ENCODE assay signal across 9 cellular contexts in genomic region chr7:8133955-8134733, GRCh38.
DNase-seq lines count a peak whose midpoint lies in the region; ATAC-seq and TF ChIP-seq lines count a peak whose summit lies in the region.
"Had no signal": no experiment of that assay in that cellular context is flagged by ENCODE, and none has a peak within 500 bp of the region (broad histone marks: within the 10 kb centered on the region; RNA-seq: fewer than 3 reads in every experiment).

No MANE protein-coding gene starts in this region.

- peaks cover 3% of the 10 kb centered on the region for H3K27me3 Mint-ChIP-seq in nephron progenitor cell (ENCODE audit: low read depth, poor library complexity)

- ATAC-seq in GM19035 (IDR thresholded peaks at IDR 0.05; ENCODE audit: unreplicated experiment) (peak; percentile 75), HG02763 (IDR thresholded peaks at IDR 0.05; ENCODE audit: unreplicated experiment) (peak; percentile 67), sciatic nerve (no peak)

- H3K36me3 Mint-ChIP-seq in nephron progenitor cell (ENCODE audit: low read depth) = no peaks in the 10 kb centered on the region

- H3K4me1 ChIP-seq in Peyer's patch = peaks cover 0 to 10% (median 0%) of the 10 kb centered on the region in 4 donors

- TF ChIP-seq CTCF in Peyer's patch (IDR thresholded peaks at IDR 0.05) (no peak), nephron progenitor cell (IDR thresholded peaks at IDR 0.05) (no peak)

- peaks cover 33% of the 10 kb centered on the region for H3K4me1 Mint-ChIP-seq in nephron progenitor cell

- H3K4me3 Mint-ChIP-seq in nephron progenitor cell = no peak overlapping the region

- DNase-seq in Peyer's patch = no peak
- no peak for DNase-seq in nephron progenitor cell
- DNase-seq in DMS53 (lab: John Stamatoyannopoulos, UW) = no peak
- DNase-seq in stimulated activated naive CD4-positive, alpha-beta T cell treated with Interleukin-2 at 50 U/mL for 16 hours (lab: John Stamatoyannopoulos, UW) = no peak
- no peak for DNase-seq in 8988T
- no peak for DNase-seq in sciatic nerve (ENCODE audit: low spot score)
- DNase-seq: activated CD8-positive, alpha-beta memory T cell treated with anti-CD3 and anti-CD28 coated beads, Interleukin-2, amount 50 U/mL, for 4 hours had no signal

- no peaks in the 10 kb centered on the region for H3K27me3 ChIP-seq in Peyer's patch

- peak overlapping the region; percentile 10 for H3K27ac Mint-ChIP-seq in nephron progenitor cell

- TF ChIP-seq POLR2A in Peyer's patch (IDR thresholded peaks at IDR 0.05) = no peak

- no peak overlapping the region for H3K4me3 ChIP-seq in Peyer's patch

- no peaks in the 10 kb centered on the region for H3K36me3 ChIP-seq in Peyer's patch

- H3K27ac ChIP-seq in Peyer's patch = peak overlapping the region; percentile 41 to 67 (median 48)

- H3K9me3 ChIP-seq in Peyer's patch = no peaks in the 10 kb centered on the region

- intact Hi-C loops in sciatic nerve (cut with DNase I) = no loop called here

- H3K9me3 Mint-ChIP-seq in nephron progenitor cell = no peaks in the 10 kb centered on the region
